In genomic region chr5:148214665-148215064, GRCh38 we compare ENCODE assay signal across 37 cellular contexts. TPM values are rescaled to one million over a fixed set of nuclear protein-coding genes. Genes with fewer than 3 reads are reported as not detected.
"Had no signal": no experiment of that assay in that cellular context is flagged by ENCODE, and none has a peak within 500 bp of the region (broad histone marks: within the 10 kb centered on the region; RNA-seq: fewer than 3 reads in every experiment).

No MANE protein-coding gene starts in this region.

- H3K79me2 ChIP-seq: hepatocyte had no signal

- H3K4me3 ChIP-seq: ascending aorta, coronary artery, esophagus squamous epithelium, heart right ventricle, hepatocyte had no signal

- H3K9me3 ChIP-seq: ascending aorta, esophagus squamous epithelium had no signal

- H2AFZ ChIP-seq: hepatocyte had no signal

- H3K4me2 ChIP-seq: hepatocyte had no signal

- H3K27ac ChIP-seq: ascending aorta, brain microvascular endothelial cell, coronary artery, epithelial cell of prostate, esophagus squamous epithelium, heart right ventricle, hepatocyte, VCaP had no signal

- H3K36me3 ChIP-seq: ascending aorta, brain microvascular endothelial cell, esophagus squamous epithelium, heart right ventricle had no signal

- FAIRE-seq: bronchial epithelial cell, TTC549 had no signal

- DNase-seq: activated CD4-positive, alpha-beta memory T cell treated with anti-CD3 and anti-CD28 coated beads, Interleukin-2, amount 10 ng/mL, durations not matched to agents 7 days and 5 days; activated CD4-positive, alpha-beta T cell treated with anti-CD3 and anti-CD28 coated beads for 1 hour; activated CD4-positive, alpha-beta T cell treated with anti-CD3 and anti-CD28 coated beads for 4 hours; activated CD4-positive, alpha-beta T cell treated with anti-CD3 and anti-CD28 coated beads, Interleukin-2, amount 10 ng/mL, durations not matched to agents 7 days and 5 days; activated CD4-positive, alpha-beta T cell treated with anti-CD3 and anti-CD28 coated beads, Interleukin-2, amount 50 U/mL, for 4 hours; activated CD8-positive, alpha-beta memory T cell treated with anti-CD3 and anti-CD28 coated beads, Interleukin-2, amount 50 U/mL, for 48 hours; activated gamma-delta T cell; activated naive CD4-positive, alpha-beta T cell; activated naive CD4-positive, alpha-beta T cell treated with anti-CD3 and anti-CD28 coated beads, Interleukin-2, amount 10 ng/mL, durations not matched to agents 7 days and 5 days; activated naive CD8-positive, alpha-beta T cell treated with anti-CD3 and anti-CD28 coated beads, Interleukin-2, amount 10 ng/mL, durations not matched to agents 7 days and 5 days; activated T-cell treated with anti-CD3 and anti-CD28 coated beads for 4 hours; activated T-cell treated with anti-CD3 and anti-CD28 coated beads, Interleukin-2, amount 50 U/mL, for 24 hours; activated T-cell treated with anti-CD3 and anti-CD28 coated beads, Interleukin-2, amount 50 U/mL, for 72 hours; brain microvascular endothelial cell; dermis blood vessel endothelial cell; effector CD4-positive, alpha-beta T cell; effector memory CD8-positive, alpha-beta T cell; esophagus squamous epithelium; glutamatergic neuron; heart right ventricle; T-helper 2 cell had no signal

- H3K4me1 ChIP-seq: ascending aorta, esophagus squamous epithelium, heart right ventricle had no signal

- H3K27me3 ChIP-seq: ascending aorta, brain microvascular endothelial cell, esophagus squamous epithelium, heart right ventricle, hepatocyte had no signal

- ATAC-seq: activated naive CD4-positive, alpha-beta T cell treated with anti-CD3 and anti-CD28 coated beads, Interleukin-2, amount 50 U/mL, for 72 hours; activated T-cell treated with anti-CD3 and anti-CD28 coated beads, Interleukin-2, amount 50 U/mL, for 72 hours; effector memory CD8-positive, alpha-beta T cell; heart right ventricle; WTC11 had no signal

RNA-seq across cellular contexts. Expression of gene SPINK6, which starts 11.8 kb away (rescaled TPM):
- total RNA-seq: activated CD4-positive, alpha-beta memory T cell treated with anti-CD3 and anti-CD28 coated beads, Interleukin-2, amount 10 ng/mL, durations not matched to agents 7 days and 5 days; activated CD4-positive, alpha-beta T cell treated with anti-CD3 and anti-CD28 coated beads, Interleukin-2, amount 10 ng/mL, durations not matched to agents 7 days and 5 days; activated naive CD4-positive, alpha-beta T cell treated with anti-CD3 and anti-CD28 coated beads, Interleukin-2, amount 50 U/mL, for 72 hours; activated naive CD8-positive, alpha-beta T cell treated with anti-CD3 and anti-CD28 coated beads, Interleukin-2, amount 10 ng/mL, durations not matched to agents 7 days and 5 days; activated T-cell treated with anti-CD3 and anti-CD28 coated beads, Interleukin-2, amount 50 U/mL, for 72 hours; ascending aorta; bronchial epithelial cell; cardiac septum; cerebellum; dermis blood vessel endothelial cell; fibroblast of lung; fibroblast of villous mesenchyme; frontal cortex; heart right ventricle; hepatocyte; T-helper 1 cell treated with Interleukin-12 subunit alpha and Interleukin-12 subunit beta and Interleukin-4 antibody, amounts not matched to agents 30 ng/mL and 1 ng/mL, for 36 hours; WTC11 had no signal
- polyA plus RNA-seq: fibroblast of lung, heart right ventricle, hepatocyte had no signal

RNA-seq across cellular contexts. Expression of gene MARCOL, which starts 23.7 kb away (rescaled TPM):
- total RNA-seq: activated CD4-positive, alpha-beta memory T cell treated with anti-CD3 and anti-CD28 coated beads, Interleukin-2, amount 10 ng/mL, durations not matched to agents 7 days and 5 days; activated CD4-positive, alpha-beta T cell treated with anti-CD3 and anti-CD28 coated beads, Interleukin-2, amount 10 ng/mL, durations not matched to agents 7 days and 5 days; activated naive CD4-positive, alpha-beta T cell treated with anti-CD3 and anti-CD28 coated beads, Interleukin-2, amount 50 U/mL, for 72 hours; activated naive CD8-positive, alpha-beta T cell treated with anti-CD3 and anti-CD28 coated beads, Interleukin-2, amount 10 ng/mL, durations not matched to agents 7 days and 5 days; activated T-cell treated with anti-CD3 and anti-CD28 coated beads, Interleukin-2, amount 50 U/mL, for 72 hours; ascending aorta; bronchial epithelial cell; cardiac septum; cerebellum; dermis blood vessel endothelial cell; esophagus squamous epithelium; fibroblast of lung; fibroblast of villous mesenchyme; frontal cortex; heart right ventricle; hepatocyte; T-helper 1 cell treated with Interleukin-12 subunit alpha and Interleukin-12 subunit beta and Interleukin-4 antibody, amounts not matched to agents 30 ng/mL and 1 ng/mL, for 36 hours; WTC11 had no signal
- polyA plus RNA-seq: esophagus, fibroblast of lung, heart right ventricle, hepatocyte had no signal

RNA-seq across cellular contexts. Expression of gene SPINK14, which starts 46.3 kb away (rescaled TPM):
- total RNA-seq: activated CD4-positive, alpha-beta memory T cell treated with anti-CD3 and anti-CD28 coated beads, Interleukin-2, amount 10 ng/mL, durations not matched to agents 7 days and 5 days; activated CD4-positive, alpha-beta T cell treated with anti-CD3 and anti-CD28 coated beads, Interleukin-2, amount 10 ng/mL, durations not matched to agents 7 days and 5 days; activated naive CD4-positive, alpha-beta T cell treated with anti-CD3 and anti-CD28 coated beads, Interleukin-2, amount 50 U/mL, for 72 hours; activated naive CD8-positive, alpha-beta T cell treated with anti-CD3 and anti-CD28 coated beads, Interleukin-2, amount 10 ng/mL, durations not matched to agents 7 days and 5 days; activated T-cell treated with anti-CD3 and anti-CD28 coated beads, Interleukin-2, amount 50 U/mL, for 72 hours; ascending aorta; bronchial epithelial cell; cardiac septum; cerebellum; dermis blood vessel endothelial cell; esophagus squamous epithelium; fibroblast of lung; fibroblast of villous mesenchyme; frontal cortex; heart right ventricle; hepatocyte; T-helper 1 cell treated with Interleukin-12 subunit alpha and Interleukin-12 subunit beta and Interleukin-4 antibody, amounts not matched to agents 30 ng/mL and 1 ng/mL, for 36 hours; WTC11 had no signal
- polyA plus RNA-seq: esophagus, fibroblast of lung, heart right ventricle, hepatocyte had no signal

RNA-seq across cellular contexts. Expression of gene SPINK13, which starts 53.9 kb away (rescaled TPM):
- total RNA-seq: activated CD4-positive, alpha-beta memory T cell treated with anti-CD3 and anti-CD28 coated beads, Interleukin-2, amount 10 ng/mL, durations not matched to agents 7 days and 5 days; activated CD4-positive, alpha-beta T cell treated with anti-CD3 and anti-CD28 coated beads, Interleukin-2, amount 10 ng/mL, durations not matched to agents 7 days and 5 days; activated naive CD4-positive, alpha-beta T cell treated with anti-CD3 and anti-CD28 coated beads, Interleukin-2, amount 50 U/mL, for 72 hours; activated naive CD8-positive, alpha-beta T cell treated with anti-CD3 and anti-CD28 coated beads, Interleukin-2, amount 10 ng/mL, durations not matched to agents 7 days and 5 days; activated T-cell treated with anti-CD3 and anti-CD28 coated beads, Interleukin-2, amount 50 U/mL, for 72 hours; ascending aorta; bronchial epithelial cell; cardiac septum; cerebellum; dermis blood vessel endothelial cell; esophagus squamous epithelium; fibroblast of lung; fibroblast of villous mesenchyme; frontal cortex; heart right ventricle; hepatocyte; T-helper 1 cell treated with Interleukin-12 subunit alpha and Interleukin-12 subunit beta and Interleukin-4 antibody, amounts not matched to agents 30 ng/mL and 1 ng/mL, for 36 hours had no signal
- polyA plus RNA-seq: esophagus, fibroblast of lung had no signal
